In the genomic region with DNA sequence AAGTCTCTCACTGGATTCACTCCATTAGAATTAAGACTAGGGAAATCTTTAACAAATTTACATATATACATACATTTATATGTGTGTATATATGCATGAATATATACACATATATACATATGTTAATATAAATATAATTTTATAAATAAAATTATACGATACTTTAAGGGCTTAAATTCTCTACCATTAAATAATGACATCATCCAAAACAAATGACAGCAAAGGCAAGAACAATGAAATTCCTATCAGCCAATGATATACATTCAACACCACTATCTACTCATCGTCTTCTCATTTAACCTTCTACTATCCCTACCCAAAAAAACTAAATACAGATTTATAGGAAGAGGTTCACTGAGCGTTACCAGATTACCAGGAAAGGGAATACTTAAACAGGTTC, we compare ENCODE assay signal across 2 cellular contexts.
TF ChIP-seq lines count a peak whose summit lies in the region.

No MANE protein-coding gene starts in this region.

TF ChIP-seq in GM12878, 131 proteins besides CTCF, POLR2A, EP300 and RAD21:
- TF ChIP-seq TARDBP (IDR thresholded peaks at IDR 0.05; ENCODE audit: borderline replicate concordance): no peak
- no peak for TF ChIP-seq EZH2 (IDR thresholded peaks at IDR 0.05; ENCODE audit: borderline replicate concordance, control insufficient read depth, low read depth, low read length)
- TF ChIP-seq ATF7 (IDR thresholded peaks at IDR 0.05; ENCODE audit: low read depth): peak; percentile 46; the same call in 1 of the 2 replicates
TF ChIP-seq in GM12878: peak in this region for 1.

TF ChIP-seq in HepG2, 621 proteins besides CTCF, POLR2A, EP300 and RAD21:
- TF ChIP-seq SAFB2 (CRISPR knock-in tag; IDR thresholded peaks at IDR 0.05; ENCODE audit: borderline replicate concordance, low read depth) (no peak), ATF7 (IDR thresholded peaks at IDR 0.05) (peak; percentile 94), ATF7 (CRISPR knock-in tag; IDR thresholded peaks at IDR 0.05) (no peak)
